11 cellular contexts compared by ENCODE assay signal in genomic region chrX:149629730-149630387, GRCh38. TPM values are rescaled to one million over a fixed set of nuclear protein-coding genes. Genes with fewer than 3 reads are reported as not detected.
A peak's percentile ranks its signal among the peaks of the same experiment; 100 is the strongest.
DNase-seq lines count a peak whose midpoint lies in the region; ATAC-seq and TF ChIP-seq lines count a peak whose summit lies in the region.
"Had no signal": no experiment of that assay in that cellular context is flagged by ENCODE, and none has a peak within 500 bp of the region (broad histone marks: within the 10 kb centered on the region; RNA-seq: fewer than 3 reads in every experiment).

No MANE protein-coding gene starts in this region.

- no peak for TF ChIP-seq EP300 in SK-N-SH (IDR thresholded peaks at IDR 0.05; ENCODE audit: borderline replicate concordance in 1 of 2, low read depth in 1 of 2, low read length in 1 of 2)

- H3F3A ChIP-seq in SK-N-SH (replicated peaks; ENCODE audit: insufficient read depth) = no peaks in the 10 kb centered on the region

- peaks cover 8% of the 10 kb centered on the region for H4K20me1 ChIP-seq in SK-N-SH (ENCODE audit: insufficient read depth)

- H3K27ac ChIP-seq in SK-N-SH (ENCODE audit: low read depth in 2 of 2, low read length in 1 of 2) (no peak overlapping the region), substantia nigra (ENCODE audit: low read depth, low read length, poor library complexity, severe bottlenecking) (no peak overlapping the region)

- TF ChIP-seq CTCF in SK-N-SH (IDR thresholded peaks at IDR 0.05) (no peak), fibroblast of the aortic adventitia (IDR thresholded peaks at IDR 0.05; ENCODE audit: insufficient read depth, low read length) (no peak)

- peaks cover 27% of the 10 kb centered on the region for H3K4me1 Mint-ChIP-seq in T-helper 17 cell

- no peak for ATAC-seq in SK-N-SH treated with all-trans-retinoic acid at 6 μM for 48 hours
- ATAC-seq in T-helper 17 cell = no peak
- no peak for ATAC-seq in GM21717 (IDR thresholded peaks at IDR 0.05; ENCODE audit: unreplicated experiment)

- no peaks in the 10 kb centered on the region for H3K9me2 ChIP-seq in SK-N-SH

- H3K4me2 ChIP-seq in SK-N-SH (peak overlapping the region; percentile 74), skeletal muscle satellite cell (ENCODE audit: low read length) (peak overlapping the region; percentile 81)

- H3K4me3 ChIP-seq in SK-N-SH (ENCODE audit: low read depth in 2 of 2, low read length in 1 of 2) (peak overlapping the region in 1 of 2 experiments; percentile 64; a peak in 1 of 4 replicates), fibroblast of the aortic adventitia (ENCODE audit: low read depth, low read length) (peak overlapping the region; percentile 76), skeletal muscle satellite cell (ENCODE audit: low read length) (peak overlapping the region; percentile 88)

- H3K27me3 ChIP-seq in SK-N-SH (ENCODE audit: insufficient read depth) = peaks cover 5% of the 10 kb centered on the region
- H3K27me3 ChIP-seq in skeletal muscle satellite cell (ENCODE audit: control insufficient read depth, insufficient read depth, low read length) = peaks cover 6% of the 10 kb centered on the region

- H3K9ac ChIP-seq in SK-N-SH = no peak overlapping the region
- H3K9ac ChIP-seq in skeletal muscle satellite cell (ENCODE audit: low read depth, low read length) = no peak overlapping the region

- TF ChIP-seq RAD21 in SK-N-SH (IDR thresholded peaks at IDR 0.05; ENCODE audit: low read length) = no peak

- H3K36me3 ChIP-seq in SK-N-SH (replicated peaks in 1 of 2; ENCODE audit: control insufficient read depth in 1 of 2, insufficient read depth in 2 of 2, low read length in 1 of 2) = no peaks in the 10 kb centered on the region
- peaks cover 3% of the 10 kb centered on the region for H3K36me3 ChIP-seq in skeletal muscle satellite cell (ENCODE audit: insufficient read depth, low read length)

- H3K79me2 ChIP-seq in SK-N-SH (ENCODE audit: insufficient read depth) = peaks cover 27% of the 10 kb centered on the region

- H3K4me1 ChIP-seq in SK-N-SH (ENCODE audit: control insufficient read depth in 1 of 2, insufficient read depth in 2 of 2, low read depth in 1 of 2, low read length in 1 of 2) (peaks cover 0 to 11% of the 10 kb centered on the region in 2 experiments; a peak in 2 of 4 replicates), skeletal muscle satellite cell (ENCODE audit: control insufficient read depth, insufficient read depth, low read length) (peaks cover 8% of the 10 kb centered on the region)

- H2AFZ ChIP-seq in SK-N-SH (ENCODE audit: low read depth) = no peak overlapping the region

- CTCF ChIA-PET in SK-N-SH (lab: Yijun Ruan, JAX) = no interaction called here

- H3K27ac Mint-ChIP-seq in T-helper 17 cell = peak overlapping the region; percentile 93

- no peaks in the 10 kb centered on the region for H3K27me3 Mint-ChIP-seq in T-helper 17 cell

- no peaks in the 10 kb centered on the region for H3K36me3 Mint-ChIP-seq in T-helper 17 cell (ENCODE audit: low read depth)

- peak overlapping the region; percentile 96 for H3K4me3 Mint-ChIP-seq in T-helper 17 cell

- WGBS in SK-N-SH (ENCODE audit: low lambda C conversion rate) = 34% methylated on average over 5 of the region's 5 CpGs

- no peak for DNase-seq in SK-N-SH
- DNase-seq in T-helper 17 cell = no peak
- no peak for DNase-seq in fibroblast of the aortic adventitia (ENCODE audit: low read depth)
- DNase-seq in substantia nigra (lab: John Stamatoyannopoulos, UW) = no peak
- DNase-seq in RPMI8226 = no peak
- DNase-seq: central memory CD4-positive, alpha-beta T cell; stimulated activated CD4-positive, alpha-beta T cell treated with anti-CD3 and anti-CD28 coated beads, Interleukin-4, amount 100 ng/mL, for 1 hour had no signal

- no peaks in the 10 kb centered on the region for H3K9me3 ChIP-seq in SK-N-SH
- H3K9me3 ChIP-seq in T-helper 17 cell (ENCODE audit: control insufficient read depth, low read length, poor library complexity, severe bottlenecking) = no peaks in the 10 kb centered on the region
- no peaks in the 10 kb centered on the region for H3K9me3 ChIP-seq in skeletal muscle satellite cell (replicated peaks; ENCODE audit: low read length)

- POLR2A ChIA-PET in SK-N-SH (lab: Yijun Ruan, JAX) = no interaction called here

TF ChIP-seq in SK-N-SH, 30 proteins besides CTCF, POLR2A, EP300 and RAD21:
- TF ChIP-seq EZH2phosphoT487 (IDR thresholded peaks at IDR 0.05; ENCODE audit: borderline replicate concordance, low read depth) (no peak), JUND (IDR thresholded peaks at IDR 0.05) (no peak), FOXJ3 (CRISPR knock-in tag; IDR thresholded peaks at IDR 0.05) (no peak), IRF3 (IDR thresholded peaks at IDR 0.05; ENCODE audit: low read depth, low read length) (no peak), NFIC (IDR thresholded peaks at IDR 0.05; ENCODE audit: borderline replicate concordance) (no peak), GABPA (IDR thresholded peaks at IDR 0.05; ENCODE audit: low read depth) (no peak), RCOR1 (IDR thresholded peaks at IDR 0.05; ENCODE audit: low read length) (no peak), MXI1 (IDR thresholded peaks at IDR 0.05; ENCODE audit: low read depth, low read length) (no peak)

TF ChIP-seq in SK-N-SH treated with all-trans-retinoic acid at 6 μM for 48 hours, 23 proteins besides CTCF, POLR2A, EP300 and RAD21:
- TF ChIP-seq SNAI2 (CRISPR knock-in tag; IDR thresholded peaks at IDR 0.05) (no peak), TCF4 (CRISPR knock-in tag; IDR thresholded peaks at IDR 0.05; ENCODE audit: borderline replicate concordance) (no peak), GLIS3 (CRISPR knock-in tag; IDR thresholded peaks at IDR 0.05) (no peak), ARNTL (CRISPR knock-in tag; IDR thresholded peaks at IDR 0.05; ENCODE audit: borderline replicate concordance, low read depth) (no peak), RARB (CRISPR knock-in tag; IDR thresholded peaks at IDR 0.05) (no peak), ZNF8 (CRISPR knock-in tag; IDR thresholded peaks at IDR 0.05) (no peak), ZC3H10 (CRISPR knock-in tag; IDR thresholded peaks at IDR 0.05) (no peak), OSR1 (CRISPR knock-in tag; IDR thresholded peaks at IDR 0.05) (no peak)
- TF ChIP-seq, protein P1, sequence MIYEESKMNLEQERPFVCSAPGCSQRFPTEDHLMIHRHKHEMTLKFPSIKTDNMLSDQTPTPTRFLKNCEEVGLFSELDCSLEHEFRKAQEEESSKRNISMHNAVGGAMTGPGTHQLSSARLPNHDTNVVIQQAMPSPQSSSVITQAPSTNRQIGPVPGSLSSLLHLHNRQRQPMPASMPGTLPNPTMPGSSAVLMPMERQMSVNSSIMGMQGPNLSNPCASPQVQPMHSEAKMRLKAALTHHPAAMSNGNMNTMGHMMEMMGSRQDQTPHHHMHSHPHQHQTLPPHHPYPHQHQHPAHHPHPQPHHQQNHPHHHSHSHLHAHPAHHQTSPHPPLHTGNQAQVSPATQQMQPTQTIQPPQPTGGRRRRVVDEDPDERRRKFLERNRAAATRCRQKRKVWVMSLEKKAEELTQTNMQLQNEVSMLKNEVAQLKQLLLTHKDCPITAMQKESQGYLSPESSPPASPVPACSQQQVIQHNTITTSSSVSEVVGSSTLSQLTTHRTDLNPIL (CRISPR knock-in tag; IDR thresholded peaks at IDR 0.05; ENCODE audit: low read depth) = no peak

RNA-seq across cellular contexts. Expression of gene TMEM185A, which starts 1.7 kb away (rescaled TPM):
- polyA plus RNA-seq in SK-N-SH (2012; rRNA removed) = 11.9 and 13.8 TPM in 2 replicates
- 15.1 and 17.1 TPM in 2 replicates for polyA plus RNA-seq in SK-N-SH (2012; cell fraction: cytosol; rRNA removed)
- 10.5 and 14.4 TPM in 2 replicates for polyA plus RNA-seq in SK-N-SH (2012; cell fraction: nucleus; rRNA removed)
- total RNA-seq in T-helper 17 cell (10 to 100 TPM; 10.6 to 20.7 TPM), fibroblast of the aortic adventitia (ENCODE audit: low replicate concordance) (6.6 and 13.6 TPM in 2 replicates)
- 8.6 and 13.1 TPM in 2 replicates for total RNA-seq in skeletal muscle satellite cell (2012; rRNA removed)

RNA-seq across cellular contexts. Expression of gene HSFX2, which starts 34.7 kb away (rescaled TPM):
- polyA plus RNA-seq in SK-N-SH (2012; rRNA removed) = 0.06 and 0.07 TPM in 2 replicates
- polyA plus RNA-seq in SK-N-SH (2012; cell fraction: cytosol; rRNA removed) = 0.05 and 0.13 TPM in 2 replicates
- polyA plus RNA-seq in SK-N-SH (2012; cell fraction: nucleus; rRNA removed) = 0.13 and 0.52 TPM in 2 replicates
- total RNA-seq in T-helper 17 cell (not detected), fibroblast of the aortic adventitia (ENCODE audit: low replicate concordance) (0.36 TPM in 1 of 2 replicates, not detected in the other)
- total RNA-seq in skeletal muscle satellite cell (2012; rRNA removed) = 0.22 TPM in 1 of 2 replicates, not detected in the other
- total RNA-seq: A172 had no signal

RNA-seq across cellular contexts. Expression of gene MAGEA9B, which starts 42.6 kb away (rescaled TPM):
- polyA plus RNA-seq in SK-N-SH (2012; rRNA removed) = 0.37 and 0.38 TPM in 2 replicates
- polyA plus RNA-seq in SK-N-SH (2012; cell fraction: cytosol; rRNA removed) = 0.22 and 0.42 TPM in 2 replicates
- polyA plus RNA-seq in SK-N-SH (2012; cell fraction: nucleus; rRNA removed) = 0.17 and 0.22 TPM in 2 replicates
- total RNA-seq in T-helper 17 cell (not detected), fibroblast of the aortic adventitia (ENCODE audit: low replicate concordance) (not detected in 2 replicates)
- total RNA-seq in skeletal muscle satellite cell (2012; rRNA removed) = not detected in 2 replicates
- total RNA-seq: A172 had no signal
